8 cellular contexts compared by ENCODE assay signal in the genomic region with DNA sequence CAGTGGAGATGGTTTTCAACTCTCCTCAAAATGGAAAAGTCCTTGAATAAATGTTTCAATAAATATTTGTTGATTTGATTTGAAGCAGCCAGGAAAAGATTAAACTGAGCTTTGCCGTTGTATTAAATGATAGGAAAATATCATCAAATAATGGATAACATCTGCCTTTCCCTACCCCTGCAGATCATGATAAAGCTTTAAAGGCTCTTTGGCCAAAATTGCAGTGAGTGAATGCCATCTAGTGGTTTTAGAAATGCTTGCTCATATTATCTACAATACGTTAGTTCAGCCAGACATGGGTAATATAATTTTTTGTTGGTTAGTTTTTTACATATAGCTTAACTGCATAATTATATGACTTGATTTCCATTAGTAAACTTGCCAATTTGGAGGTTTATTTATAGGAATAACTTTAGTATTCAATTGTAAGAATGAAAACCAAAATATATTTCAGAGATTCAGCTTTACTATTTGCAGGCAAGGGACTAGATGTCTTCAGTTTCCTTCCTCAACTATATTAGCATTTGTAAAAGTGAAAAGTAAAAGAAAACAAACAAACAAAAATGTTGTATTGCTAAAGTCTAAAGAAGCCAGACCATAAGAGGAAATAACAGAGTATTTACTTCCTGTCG.
DNase-seq lines count a peak whose midpoint lies in the region; ATAC-seq and TF ChIP-seq lines count a peak whose summit lies in the region.

No MANE protein-coding gene starts in this region.

- no peaks in the 10 kb centered on the region for H3K4me1 Mint-ChIP-seq in memory B cell

- TF ChIP-seq CTCF in AG09319 (IDR thresholded peaks at IDR 0.05; ENCODE audit: low read depth, low read length) (peak; percentile 63), cardiac fibroblast (IDR thresholded peaks at IDR 0.05; ENCODE audit: low read depth, low read length) (peak; percentile 54)

- H3K27ac Mint-ChIP-seq in memory B cell, result no peak overlapping the region

- peaks cover 3% of the 10 kb centered on the region for H3K27me3 Mint-ChIP-seq in memory B cell

- ATAC-seq in GM18502 (IDR thresholded peaks at IDR 0.05; ENCODE audit: poor library complexity, unreplicated experiment), result peak; percentile 74
- ATAC-seq in HG03432 (IDR thresholded peaks at IDR 0.05; ENCODE audit: unreplicated experiment), result peak; percentile 75
- peak; percentile 51 for ATAC-seq in memory B cell (ENCODE audit: low read depth)
- ATAC-seq in HG03045 (IDR thresholded peaks at IDR 0.05; ENCODE audit: unreplicated experiment), result no peak

- DNase-seq in AG09319 (ENCODE audit: extremely low read depth, low read depth) (peak; percentile 10), NCI-H69 (lab: John Stamatoyannopoulos, UW) (peak; percentile 81), cardiac fibroblast (ENCODE audit: low read depth in 2 of 2) (peak; percentile 67 to 73), memory B cell (ENCODE audit: low spot score in 2 of 2) (peak in 1 of 2 donors; percentile 15)
- DNase-seq in activated effector memory CD4-positive, alpha-beta T cell treated with anti-CD3 and anti-CD28 coated beads, Interleukin-2, amount 50 U/mL, for 16 hours, result no peak

- H3K4me3 ChIP-seq in cardiac fibroblast (replicated peaks in 1 of 2; ENCODE audit: low read depth in 2 of 2, low read length in 2 of 2), result no peak overlapping the region

- no peak overlapping the region for H3K4me3 Mint-ChIP-seq in memory B cell

- no peaks in the 10 kb centered on the region for H3K9me3 Mint-ChIP-seq in memory B cell

- no peaks in the 10 kb centered on the region for H3K36me3 Mint-ChIP-seq in memory B cell
